1 cellular context compared by ENCODE assay signal in the genomic region with DNA sequence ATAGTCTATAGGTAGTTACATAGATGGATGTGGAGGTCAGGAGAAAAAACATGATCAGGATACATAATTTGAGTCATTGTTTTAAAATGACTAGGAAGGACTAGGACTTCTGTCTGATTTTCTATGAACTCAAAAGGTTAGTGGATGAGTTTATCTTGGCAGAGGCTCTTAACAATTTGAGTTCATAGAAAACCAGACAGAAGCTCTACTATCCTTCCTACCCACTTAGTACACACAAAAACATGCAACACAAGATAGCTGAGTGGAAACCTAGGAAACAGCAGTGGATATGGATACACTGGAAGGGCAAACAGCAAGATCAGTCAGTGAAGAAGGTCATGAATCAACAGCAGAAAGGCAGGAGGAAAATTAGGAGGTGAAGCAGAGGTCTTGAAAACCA.
TF ChIP-seq lines count a peak whose summit lies in the region.

No MANE protein-coding gene starts in this region.

TF ChIP-seq in SK-N-SH, 30 proteins besides CTCF, POLR2A, EP300 and RAD21 (continued from another document):
- no peak for TF ChIP-seq JUND (IDR thresholded peaks at IDR 0.05)
TF ChIP-seq in SK-N-SH: peak in this region for 0.
